ENCODE assay signal across 9 cellular contexts in the genomic region with DNA sequence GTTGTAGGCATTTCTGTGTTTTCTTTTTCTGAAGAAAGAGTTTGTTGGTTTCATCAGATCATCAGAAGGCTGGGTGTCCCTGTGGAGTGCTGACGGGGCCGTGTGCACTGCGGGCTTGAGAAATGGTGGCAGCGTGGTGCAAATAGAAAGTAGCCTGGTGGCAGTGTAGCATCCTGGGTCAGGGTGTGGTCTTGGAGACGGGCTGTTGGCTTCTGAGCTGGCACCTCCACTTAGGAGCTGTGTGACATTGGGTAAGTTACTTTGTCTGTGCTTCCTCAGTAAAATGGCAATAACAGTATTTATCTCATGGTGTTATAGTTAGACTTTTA. TPM values are rescaled to one million over a fixed set of nuclear protein-coding genes. Genes with fewer than 3 reads are reported as not detected.
DNase-seq lines count a peak whose midpoint lies in the region; ATAC-seq, FAIRE-seq and TF ChIP-seq lines count a peak whose summit lies in the region.
"Had no signal": no experiment of that assay in that cellular context is flagged by ENCODE, and none has a peak within 500 bp of the region (broad histone marks: within the 10 kb centered on the region; RNA-seq: fewer than 3 reads in every experiment).

No MANE protein-coding gene starts in this region.

- CTCF ChIA-PET in activated naive CD4-positive, alpha-beta T cell treated with anti-CD3 and anti-CD28 coated beads, Interleukin-2, amount 10 ng/mL, durations not matched to agents 7 days and 5 days (lab: Charles Lee): interaction anchor here (1.8 kb wide), 1 partner anchor 8 kb away, joined by 6 read pairs; no protein-coding TSS in a partner anchor

- intact Hi-C loops in lower lobe of right lung (cut with DNase I): no loop called here

- H3K9me3 ChIP-seq in lower lobe of right lung (no peaks in the 10 kb centered on the region), subcutaneous abdominal adipose tissue (ENCODE audit: control insufficient read depth in 5 of 5, low read length in 5 of 5) (no peaks in the 10 kb centered on the region), BE2C (no peaks in the 10 kb centered on the region)

- peaks cover 66% of the 10 kb centered on the region for H3K4me1 ChIP-seq in lower lobe of right lung
- H3K4me1 ChIP-seq in subcutaneous abdominal adipose tissue (ENCODE audit: control insufficient read depth in 5 of 5, insufficient read depth in 5 of 5, low read length in 5 of 5): peaks cover 25 to 74% (median 66%) of the 10 kb centered on the region in 5 donors
- peaks cover 19% of the 10 kb centered on the region for H3K4me1 ChIP-seq in BE2C

- no peaks in the 10 kb centered on the region for H3K27me3 ChIP-seq in bronchial epithelial cell (ENCODE audit: control insufficient read depth, insufficient read depth, low read length)
- H3K27me3 ChIP-seq in lower lobe of right lung (ENCODE audit: low read depth): no peaks in the 10 kb centered on the region
- no peaks in the 10 kb centered on the region for H3K27me3 ChIP-seq in subcutaneous abdominal adipose tissue (ENCODE audit: control insufficient read depth in 5 of 5, insufficient read depth in 4 of 5, low read length in 5 of 5)
- H3K27me3 ChIP-seq in BE2C: no peaks in the 10 kb centered on the region

- H3K27ac ChIP-seq in lower lobe of right lung (peak overlapping the region; percentile 78), subcutaneous abdominal adipose tissue (ENCODE audit: low read depth, low read length) (peak overlapping the region; percentile 91)

- peaks cover 24% of the 10 kb centered on the region for H3K36me3 Mint-ChIP-seq in HFFc6 (ENCODE audit: low read depth)
- H3K36me3 Mint-ChIP-seq in activated naive CD4-positive, alpha-beta T cell treated with anti-CD3 and anti-CD28 coated beads, Interleukin-2, amount 10 ng/mL, durations not matched to agents 7 days and 5 days: no peaks in the 10 kb centered on the region

- no peak for ATAC-seq in lower lobe of right lung
- ATAC-seq in GM19328 (IDR thresholded peaks at IDR 0.05; ENCODE audit: unreplicated experiment): no peak

- no peaks in the 10 kb centered on the region for H3K9me3 Mint-ChIP-seq in HFFc6
- H3K9me3 Mint-ChIP-seq in activated naive CD4-positive, alpha-beta T cell treated with anti-CD3 and anti-CD28 coated beads, Interleukin-2, amount 10 ng/mL, durations not matched to agents 7 days and 5 days: no peaks in the 10 kb centered on the region
- H3K9me3 Mint-ChIP-seq: activated CD4-positive, alpha-beta memory T cell treated with anti-CD3 and anti-CD28 coated beads, Interleukin-2, amount 10 ng/mL, durations not matched to agents 7 days and 5 days had no signal

- no peak for DNase-seq in HFFc6
- no peak for DNase-seq in bronchial epithelial cell (ENCODE audit: low read depth)
- no peak for DNase-seq in lower lobe of right lung
- DNase-seq in BE2C: no peak
- DNase-seq in NCI-H2029 treated with DMSO at 0.1 percent for 48 hours (lab: John Stamatoyannopoulos, UW): no peak
- no peak for DNase-seq in activated naive CD4-positive, alpha-beta T cell treated with anti-CD3 and anti-CD28 coated beads, Interleukin-2, amount 10 ng/mL, durations not matched to agents 7 days and 5 days
- DNase-seq: activated CD4-positive, alpha-beta memory T cell treated with anti-CD3 and anti-CD28 coated beads, Interleukin-2, amount 10 ng/mL, durations not matched to agents 7 days and 5 days had no signal

- H3K36me3 ChIP-seq in bronchial epithelial cell (ENCODE audit: control insufficient read depth, insufficient read depth, low read length): no peaks in the 10 kb centered on the region
- no peaks in the 10 kb centered on the region for H3K36me3 ChIP-seq in lower lobe of right lung
- peaks cover 0 to 5% (median 0%) of the 10 kb centered on the region in 5 donors for H3K36me3 ChIP-seq in subcutaneous abdominal adipose tissue (ENCODE audit: control insufficient read depth in 5 of 5, insufficient read depth in 5 of 5, low read length in 5 of 5)
- H3K36me3 ChIP-seq in BE2C: 0 out of 2 replicates have a peak, but pooled peaks cover 3% of the 10 kb centered on the region

- peaks cover 82% of the 10 kb centered on the region for H3K4me1 Mint-ChIP-seq in HFFc6 (ENCODE audit: low read depth)
- no peaks in the 10 kb centered on the region for H3K4me1 Mint-ChIP-seq in activated naive CD4-positive, alpha-beta T cell treated with anti-CD3 and anti-CD28 coated beads, Interleukin-2, amount 10 ng/mL, durations not matched to agents 7 days and 5 days
- H3K4me1 Mint-ChIP-seq: activated CD4-positive, alpha-beta memory T cell treated with anti-CD3 and anti-CD28 coated beads, Interleukin-2, amount 10 ng/mL, durations not matched to agents 7 days and 5 days had no signal

- peaks cover 10% of the 10 kb centered on the region for H3K27me3 Mint-ChIP-seq in HFFc6 (ENCODE audit: insufficient read depth)
- H3K27me3 Mint-ChIP-seq in activated naive CD4-positive, alpha-beta T cell treated with anti-CD3 and anti-CD28 coated beads, Interleukin-2, amount 10 ng/mL, durations not matched to agents 7 days and 5 days: peaks cover 14% of the 10 kb centered on the region
- H3K27me3 Mint-ChIP-seq: activated CD4-positive, alpha-beta memory T cell treated with anti-CD3 and anti-CD28 coated beads, Interleukin-2, amount 10 ng/mL, durations not matched to agents 7 days and 5 days had no signal

- no peak for FAIRE-seq in bronchial epithelial cell (lab: Jason Lieb, UNC)

- H3K27ac Mint-ChIP-seq in HFFc6: peak overlapping the region; percentile 96
- no peak overlapping the region for H3K27ac Mint-ChIP-seq in activated naive CD4-positive, alpha-beta T cell treated with anti-CD3 and anti-CD28 coated beads, Interleukin-2, amount 10 ng/mL, durations not matched to agents 7 days and 5 days
- H3K27ac Mint-ChIP-seq: activated CD4-positive, alpha-beta memory T cell treated with anti-CD3 and anti-CD28 coated beads, Interleukin-2, amount 10 ng/mL, durations not matched to agents 7 days and 5 days had no signal

- H3K4me3 ChIP-seq in bronchial epithelial cell (ENCODE audit: low read depth, low read length): peak overlapping the region; percentile 26
- no peak overlapping the region for H3K4me3 ChIP-seq in lower lobe of right lung
- H3K4me3 ChIP-seq in subcutaneous abdominal adipose tissue (ENCODE audit: low read depth in 1 of 5, low read length in 5 of 5): no peak overlapping the region
- H3K4me3 ChIP-seq in BE2C (ENCODE audit: low read depth, low read length): no peak overlapping the region

- TF ChIP-seq CTCF in HFFc6 (IDR thresholded peaks at IDR 0.05) (no peak), bronchial epithelial cell (IDR thresholded peaks at IDR 0.05; ENCODE audit: insufficient read depth, low read length, severe bottlenecking) (no peak), lower lobe of right lung (IDR thresholded peaks at IDR 0.05) (no peak), BE2C (IDR thresholded peaks at IDR 0.05; ENCODE audit: low read depth, low read length) (no peak)

- H3K9ac ChIP-seq in subcutaneous abdominal adipose tissue (ENCODE audit: low read length in 5 of 5): peak overlapping the region in 2 of 5 donors; percentile 41 to 44

- peak overlapping the region; percentile 81 for H3K4me3 Mint-ChIP-seq in HFFc6
- H3K4me3 Mint-ChIP-seq in activated naive CD4-positive, alpha-beta T cell treated with anti-CD3 and anti-CD28 coated beads, Interleukin-2, amount 10 ng/mL, durations not matched to agents 7 days and 5 days: no peak overlapping the region
- H3K4me3 Mint-ChIP-seq: activated CD4-positive, alpha-beta memory T cell treated with anti-CD3 and anti-CD28 coated beads, Interleukin-2, amount 10 ng/mL, durations not matched to agents 7 days and 5 days had no signal

RNA-seq across cellular contexts. Expression of a gene that starts 10.0 kb away (rescaled TPM):
- 100 to 1,000 TPM; 126 to 199 (median 147) TPM for total RNA-seq in HFFc6 (2021; fragmentation: NEBNext Ultra II Directional; extraction: Animal tissue kit (Norgen Biotek cat#: 25700))
- total RNA-seq in bronchial epithelial cell: 17.1 and 33.3 TPM in 2 replicates
- total RNA-seq in lower lobe of right lung: 117 TPM
- polyA plus RNA-seq in BE2C (2012; ENCODE audit: insufficient read depth, insufficient read length, low read depth): 26.2 TPM

RNA-seq across cellular contexts. Expression of a gene that starts 48.4 kb away (rescaled TPM):
- total RNA-seq in HFFc6 (2021; fragmentation: NEBNext Ultra II Directional; extraction: Animal tissue kit (Norgen Biotek cat#: 25700)): 1,000 to 10,000 TPM; 1,658 to 2,163 (median 1,911) TPM
- total RNA-seq in bronchial epithelial cell: 5,672 and 8,789 TPM in 2 replicates
- 1,651 TPM for total RNA-seq in lower lobe of right lung
- polyA plus RNA-seq in BE2C (2012; ENCODE audit: insufficient read depth, insufficient read length, low read depth): 2,025 TPM
